In genomic region chr17:42135151-42135550, GRCh38 we compare ENCODE assay signal across 11 cellular contexts. TPM values are rescaled to one million over a fixed set of nuclear protein-coding genes. Genes with fewer than 3 reads are reported as not detected.
DNase-seq lines count a peak whose midpoint lies in the region; ATAC-seq, FAIRE-seq and TF ChIP-seq lines count a peak whose summit lies in the region.
"Had no signal": no experiment of that assay in that cellular context is flagged by ENCODE, and none has a peak within 500 bp of the region (broad histone marks: within the 10 kb centered on the region; RNA-seq: fewer than 3 reads in every experiment).

No MANE protein-coding gene starts in this region.

- H3K9me1 ChIP-seq in keratinocyte (ENCODE audit: control insufficient read depth, extremely low read depth, insufficient read depth, low read length) = peaks cover 4% of the 10 kb centered on the region

- H3K9me2 ChIP-seq in DOHH2 (replicated peaks; ENCODE audit: control insufficient read depth, low read length) = no peaks in the 10 kb centered on the region

- no peak for FAIRE-seq in keratinocyte (lab: Jason Lieb, UNC)

- H3F3A ChIP-seq in DOHH2 (ENCODE audit: control insufficient read depth, insufficient read depth) (peaks cover 24% of the 10 kb centered on the region), smooth muscle cell (ENCODE audit: low read depth) (peaks cover 7% of the 10 kb centered on the region)

- H3K27ac ChIP-seq in DOHH2 (ENCODE audit: low read depth, low read length) = peak overlapping the region; percentile 29
- peak overlapping the region; percentile 24 for H3K27ac ChIP-seq in keratinocyte (ENCODE audit: control insufficient read depth, insufficient read depth, low read length)
- H3K27ac ChIP-seq in smooth muscle cell (ENCODE audit: low read depth) = peak overlapping the region; percentile 22

- CTCF ChIA-PET in WTC11 (lab: Charles Lee) = interaction anchor here (0.8 to 2.3 kb wide), 14 partner anchors 11 to 383 kb away, joined by 3 to 11 read pairs (median 4); partner anchors contain the start of genes DHX58, HSPB9, KAT2A and KCNH4

- H3K9ac ChIP-seq in keratinocyte (ENCODE audit: control insufficient read depth, extremely low read depth, insufficient read depth, low read length) (no peak overlapping the region), smooth muscle cell (ENCODE audit: low read depth) (no peak overlapping the region)

- peak overlapping the region; percentile 3; the same call in 1 of the 2 replicates for H3K4me3 Mint-ChIP-seq in WTC11
- H3K4me3 Mint-ChIP-seq in activated T-cell treated with anti-CD3 and anti-CD28 coated beads, Interleukin-2, amount 50 U/mL, for 4 hours = no peak overlapping the region

- WGBS in smooth muscle cell (ENCODE audit: low lambda C conversion rate) = 96% methylated on average over 6 of the region's 6 CpGs

- no peaks in the 10 kb centered on the region for H3K27me3 Mint-ChIP-seq in WTC11 (ENCODE audit: low read depth)
- no peaks in the 10 kb centered on the region for H3K27me3 Mint-ChIP-seq in activated T-cell treated with anti-CD3 and anti-CD28 coated beads, Interleukin-2, amount 50 U/mL, for 4 hours (ENCODE audit: low read depth)

- H3K4me1 Mint-ChIP-seq in WTC11 = peaks cover 45% of the 10 kb centered on the region
- peaks cover 60% of the 10 kb centered on the region for H3K4me1 Mint-ChIP-seq in activated T-cell treated with anti-CD3 and anti-CD28 coated beads, Interleukin-2, amount 50 U/mL, for 4 hours (ENCODE audit: low read depth)

- H4K20me1 ChIP-seq in DOHH2 (ENCODE audit: control insufficient read depth, insufficient read depth, low read depth, low read length) (peaks cover 28% of the 10 kb centered on the region), keratinocyte (ENCODE audit: control insufficient read depth, extremely low read depth, insufficient read depth, low read length) (peaks cover 31% of the 10 kb centered on the region), smooth muscle cell (ENCODE audit: low read depth) (peaks cover 99% of the 10 kb centered on the region)

- H2AFZ ChIP-seq in keratinocyte (ENCODE audit: control insufficient read depth, low read length) = no peak overlapping the region
- no peak overlapping the region for H2AFZ ChIP-seq in smooth muscle cell (ENCODE audit: low read depth)

- peak overlapping the region; percentile 56 for H3K4me2 ChIP-seq in DOHH2 (ENCODE audit: low read length)
- H3K4me2 ChIP-seq in keratinocyte (ENCODE audit: control insufficient read depth, extremely low read depth, insufficient read depth, low read depth, low read length) = no peak overlapping the region
- H3K4me2 ChIP-seq in smooth muscle cell = no peak overlapping the region

- H3K9me3 ChIP-seq in DOHH2 (ENCODE audit: control insufficient read depth, insufficient read depth, low read length) (no peaks in the 10 kb centered on the region), keratinocyte (ENCODE audit: control insufficient read depth, low read depth, low read length) (no peaks in the 10 kb centered on the region), smooth muscle cell (replicated peaks; ENCODE audit: low read depth) (no peaks in the 10 kb centered on the region)
- H3K9me3 ChIP-seq: ovary had no signal

- H3K4me3 ChIP-seq in DOHH2 (ENCODE audit: low read length) (no peak overlapping the region), keratinocyte (ENCODE audit: control insufficient read depth in 2 of 3, extremely low read depth in 1 of 3, insufficient read depth in 2 of 3, low read depth in 1 of 3, low read length in 3 of 3) (no peak overlapping the region), smooth muscle cell (no peak overlapping the region)
- H3K4me3 ChIP-seq: ovary had no signal

- H3K36me3 Mint-ChIP-seq in WTC11 = peaks cover 2% of the 10 kb centered on the region; the same call in 1 of the 2 replicates
- peaks cover 11% of the 10 kb centered on the region for H3K36me3 Mint-ChIP-seq in activated T-cell treated with anti-CD3 and anti-CD28 coated beads, Interleukin-2, amount 50 U/mL, for 4 hours (ENCODE audit: insufficient read depth)

- dilution Hi-C loops in keratinocyte (cut with MboI; ENCODE audit: extremely low pct_ligation_motif_present, low sequenced_read_pairs) = no loop called here

- no peaks in the 10 kb centered on the region for H3K9me3 Mint-ChIP-seq in WTC11
- H3K9me3 Mint-ChIP-seq in activated T-cell treated with anti-CD3 and anti-CD28 coated beads, Interleukin-2, amount 50 U/mL, for 4 hours = no peaks in the 10 kb centered on the region

- TF ChIP-seq CTCF in DOHH2 (IDR thresholded peaks at IDR 0.05; ENCODE audit: low read depth, low read length, poor library complexity, severe bottlenecking) (no peak), WTC11 (IDR thresholded peaks at IDR 0.05) (no peak), keratinocyte (optimal IDR thresholded peaks at IDR 0.05 in 1 of 3, IDR thresholded peaks at IDR 0.05 in 1 of 3, conservative IDR thresholded peaks at IDR 0.05 in 1 of 3; ENCODE audit: extremely low read depth in 1 of 3, insufficient read depth in 2 of 3, low read length in 3 of 3) (no peak), smooth muscle cell (IDR thresholded peaks at IDR 0.05; ENCODE audit: borderline replicate concordance, insufficient read depth, poor library complexity, severe bottlenecking) (no peak)

- H3K79me2 ChIP-seq in DOHH2 (ENCODE audit: control insufficient read depth, low read length) (peaks cover 89% of the 10 kb centered on the region), keratinocyte (ENCODE audit: control insufficient read depth, insufficient read depth, low read length) (peaks cover 89% of the 10 kb centered on the region), smooth muscle cell (ENCODE audit: low read depth) (peaks cover 74% of the 10 kb centered on the region)

- peaks cover 51% of the 10 kb centered on the region for H3K36me3 ChIP-seq in DOHH2 (ENCODE audit: control insufficient read depth, low read length)
- H3K36me3 ChIP-seq in keratinocyte (ENCODE audit: control insufficient read depth in 2 of 2, extremely low read depth in 1 of 2, insufficient read depth in 2 of 2, low read length in 2 of 2) = peaks cover 20 to 38% of the 10 kb centered on the region in 2 experiments
- no peaks in the 10 kb centered on the region for H3K36me3 ChIP-seq in smooth muscle cell (ENCODE audit: low read depth)
- H3K36me3 ChIP-seq: ovary had no signal

- peak overlapping the region; percentile 97 for H3K27ac Mint-ChIP-seq in WTC11

- POLR2A ChIA-PET in WTC11 (lab: Charles Lee) = interaction anchor here (0.7 kb wide), 1 partner anchor 141 kb away, joined by 3 read pairs; the partner anchor contains the start of gene STAT5B

- H3K27me3 ChIP-seq in DOHH2 (ENCODE audit: control insufficient read depth, low read length) = no peaks in the 10 kb centered on the region
- no peaks in the 10 kb centered on the region for H3K27me3 ChIP-seq in keratinocyte (ENCODE audit: control insufficient read depth, extremely low read depth, insufficient read depth, low read length)
- no peaks in the 10 kb centered on the region for H3K27me3 ChIP-seq in smooth muscle cell (ENCODE audit: low read depth)
- H3K27me3 ChIP-seq: ovary had no signal

- H3K4me1 ChIP-seq in DOHH2 (ENCODE audit: control insufficient read depth, low read length) = peaks cover 73% of the 10 kb centered on the region
- H3K4me1 ChIP-seq in keratinocyte (ENCODE audit: control insufficient read depth, extremely low read depth, insufficient read depth, low read length) = peaks cover 21% of the 10 kb centered on the region
- peaks cover 8% of the 10 kb centered on the region for H3K4me1 ChIP-seq in smooth muscle cell (ENCODE audit: low read depth)

- ATAC-seq in WTC11 (no peak), GM21528 (IDR thresholded peaks at IDR 0.05; ENCODE audit: low FRiP score, unreplicated experiment) (no peak)
- no peak for ATAC-seq in activated T-cell treated with anti-CD3 and anti-CD28 coated beads, Interleukin-2, amount 50 U/mL, for 4 hours

- DNase-seq in WTC11 (ENCODE audit: low spot score) (no peak), keratinocyte (ENCODE audit: low read depth, low spot score) (no peak), smooth muscle cell (lab: John Stamatoyannopoulos, UW; ENCODE audit: unreplicated experiment) (no peak), OCI-M1 (lab: John Stamatoyannopoulos, UW) (no peak), occipital lobe (lab: John Stamatoyannopoulos, UW) (no peak)
- DNase-seq in activated T-cell treated with anti-CD3 and anti-CD28 coated beads, Interleukin-2, amount 50 U/mL, for 4 hours = no peak
- DNase-seq: activated gamma-delta T cell, NCI-H1694 had no signal

RNA-seq across cellular contexts. Expression of gene HSPB9, which starts 12.5 kb away (rescaled TPM):
- 0.30 to 0.57 TPM (median 0.46 TPM) in 3 replicates for total RNA-seq in WTC11 (2021)
- polyA plus RNA-seq in keratinocyte = 0.03 TPM in 1 of 3 replicates, not detected in the others
- polyA plus RNA-seq in keratinocyte (2011; ENCODE audit: low read depth) = not detected
- not detected in 2 replicates for polyA plus RNA-seq in keratinocyte (2011; cell fraction: cytosol; rRNA removed)
- polyA plus RNA-seq in keratinocyte (2011; cell fraction: nucleus; rRNA removed) = not detected in 2 replicates
- polyA plus RNA-seq in keratinocyte (2012; ENCODE audit: low replicate concordance) = 0.16 and 0.18 TPM in 2 replicates
- not detected in 3 replicates for polyA minus RNA-seq in keratinocyte
- polyA minus RNA-seq in keratinocyte (2011; cell fraction: cytosol; rRNA and poly(A)+ RNA removed) = not detected
- polyA minus RNA-seq in keratinocyte (2011; cell fraction: nucleus; rRNA and poly(A)+ RNA removed) = not detected in 2 replicates
- not detected in 2 replicates for total RNA-seq in smooth muscle cell
- 0.39 and 1.0 TPM in 2 replicates for polyA plus RNA-seq in smooth muscle cell
- total RNA-seq in occipital lobe = not detected
- under 1 TPM in 1 of 3 donors, not detected in 2; 0.10 TPM for total RNA-seq in activated T-cell treated with anti-CD3 and anti-CD28 coated beads, Interleukin-2, amount 50 U/mL, for 4 hours

RNA-seq across cellular contexts. Expression of gene KAT2A, which starts 14.0 kb away (rescaled TPM):
- total RNA-seq in WTC11 (2021) = 44.8 to 54.0 TPM (median 52.7 TPM) in 3 replicates
- 26.1 to 42.0 TPM (median 28.2 TPM) in 3 replicates for polyA plus RNA-seq in keratinocyte
- polyA plus RNA-seq in keratinocyte (2011; ENCODE audit: low read depth) = 13.2 TPM
- polyA plus RNA-seq in keratinocyte (2011; cell fraction: cytosol; rRNA removed) = 11.7 and 16.6 TPM in 2 replicates
- 132 and 177 TPM in 2 replicates for polyA plus RNA-seq in keratinocyte (2011; cell fraction: nucleus; rRNA removed)
- polyA plus RNA-seq in keratinocyte (2012; ENCODE audit: low replicate concordance) = 23.6 and 33.2 TPM in 2 replicates
- polyA minus RNA-seq in keratinocyte = 22.0 to 38.4 TPM (median 22.8 TPM) in 3 replicates
- polyA minus RNA-seq in keratinocyte (2011; cell fraction: cytosol; rRNA and poly(A)+ RNA removed) = 18.4 TPM
- 18.3 and 22.7 TPM in 2 replicates for polyA minus RNA-seq in keratinocyte (2011; cell fraction: nucleus; rRNA and poly(A)+ RNA removed)
- total RNA-seq in smooth muscle cell = 15.6 and 17.1 TPM in 2 replicates
- polyA plus RNA-seq in smooth muscle cell = 25.3 and 29.5 TPM in 2 replicates
- 9.0 TPM for total RNA-seq in occipital lobe
- total RNA-seq in activated T-cell treated with anti-CD3 and anti-CD28 coated beads, Interleukin-2, amount 50 U/mL, for 4 hours = 10 to 100 TPM; 70.1 to 92.5 (median 82.4) TPM

RNA-seq across cellular contexts. Expression of gene RAB5C, which starts 19.6 kb away (rescaled TPM):
- total RNA-seq in WTC11 (2021) = 74.3 to 84.8 TPM (median 84.1 TPM) in 3 replicates
- 162 to 205 TPM (median 190 TPM) in 3 replicates for polyA plus RNA-seq in keratinocyte
- 39.1 TPM for polyA plus RNA-seq in keratinocyte (2011; ENCODE audit: low read depth)
- 175 and 251 TPM in 2 replicates for polyA plus RNA-seq in keratinocyte (2011; cell fraction: cytosol; rRNA removed)
- polyA plus RNA-seq in keratinocyte (2011; cell fraction: nucleus; rRNA removed) = 119 and 154 TPM in 2 replicates
- polyA plus RNA-seq in keratinocyte (2012; ENCODE audit: low replicate concordance) = 93.5 and 168 TPM in 2 replicates
- polyA minus RNA-seq in keratinocyte = 92.2 to 195 TPM (median 110 TPM) in 3 replicates
- polyA minus RNA-seq in keratinocyte (2011; cell fraction: cytosol; rRNA and poly(A)+ RNA removed) = 108 TPM
- 31.3 and 35.6 TPM in 2 replicates for polyA minus RNA-seq in keratinocyte (2011; cell fraction: nucleus; rRNA and poly(A)+ RNA removed)
- 92.8 and 113 TPM in 2 replicates for total RNA-seq in smooth muscle cell
- polyA plus RNA-seq in smooth muscle cell = 152 and 158 TPM in 2 replicates
- total RNA-seq in occipital lobe = 35.1 TPM
- 10 to 100 TPM; 76.5 to 81.0 (median 79.1) TPM for total RNA-seq in activated T-cell treated with anti-CD3 and anti-CD28 coated beads, Interleukin-2, amount 50 U/mL, for 4 hours

RNA-seq across cellular contexts. Expression of gene DHX58, which starts 22.6 kb away (rescaled TPM):
- total RNA-seq in WTC11 (2021) (6.3 to 7.6 TPM (median 7.3 TPM) in 3 replicates), smooth muscle cell (1.0 and 4.2 TPM in 2 replicates), occipital lobe (1.1 TPM)
- polyA plus RNA-seq in keratinocyte (5.2 to 8.8 TPM (median 6.1 TPM) in 3 replicates), smooth muscle cell (0.67 TPM in 1 of 2 replicates, not detected in the other)
- polyA plus RNA-seq in keratinocyte (2011; ENCODE audit: low read depth) = 2.0 TPM
- 2.4 and 3.5 TPM in 2 replicates for polyA plus RNA-seq in keratinocyte (2011; cell fraction: cytosol; rRNA removed)
- 12.3 and 14.9 TPM in 2 replicates for polyA plus RNA-seq in keratinocyte (2011; cell fraction: nucleus; rRNA removed)
- polyA plus RNA-seq in keratinocyte (2012; ENCODE audit: low replicate concordance) = 3.8 and 7.1 TPM in 2 replicates
- polyA minus RNA-seq in keratinocyte = 5.2 to 13.9 TPM (median 9.6 TPM) in 3 replicates
- 6.3 TPM for polyA minus RNA-seq in keratinocyte (2011; cell fraction: cytosol; rRNA and poly(A)+ RNA removed)
- 4.4 and 5.7 TPM in 2 replicates for polyA minus RNA-seq in keratinocyte (2011; cell fraction: nucleus; rRNA and poly(A)+ RNA removed)
- total RNA-seq in activated T-cell treated with anti-CD3 and anti-CD28 coated beads, Interleukin-2, amount 50 U/mL, for 4 hours = 1 to 10 TPM; 2.0 to 8.4 (median 6.9) TPM

RNA-seq across cellular contexts. Expression of gene ZNF385C, which starts 36.9 kb away (rescaled TPM):
- total RNA-seq in WTC11 (2021) (3.1 to 4.5 TPM (median 3.7 TPM) in 3 replicates), smooth muscle cell (0.27 and 0.45 TPM in 2 replicates), occipital lobe (0.31 TPM)
- polyA plus RNA-seq in keratinocyte (0.03 to 0.13 TPM (median 0.09 TPM) in 3 replicates), smooth muscle cell (0.18 and 0.70 TPM in 2 replicates)
- 0.10 TPM for polyA plus RNA-seq in keratinocyte (2011; ENCODE audit: low read depth)
- polyA plus RNA-seq in keratinocyte (2011; cell fraction: cytosol; rRNA removed) = 0.10 TPM in 2 replicates
- 0.14 and 0.52 TPM in 2 replicates for polyA plus RNA-seq in keratinocyte (2011; cell fraction: nucleus; rRNA removed)
- 0.17 TPM in 1 of 2 replicates, not detected in the other for polyA plus RNA-seq in keratinocyte (2012; ENCODE audit: low replicate concordance)
- 0.07 TPM in 1 of 3 replicates, not detected in the others for polyA minus RNA-seq in keratinocyte
- not detected for polyA minus RNA-seq in keratinocyte (2011; cell fraction: cytosol; rRNA and poly(A)+ RNA removed)
- not detected in 2 replicates for polyA minus RNA-seq in keratinocyte (2011; cell fraction: nucleus; rRNA and poly(A)+ RNA removed)
- total RNA-seq in activated T-cell treated with anti-CD3 and anti-CD28 coated beads, Interleukin-2, amount 50 U/mL, for 4 hours = under 1 TPM in 2 of 3 donors, not detected in 1; 0.29 to 0.43 TPM
